2 cellular contexts compared by ENCODE assay signal in the genomic region with DNA sequence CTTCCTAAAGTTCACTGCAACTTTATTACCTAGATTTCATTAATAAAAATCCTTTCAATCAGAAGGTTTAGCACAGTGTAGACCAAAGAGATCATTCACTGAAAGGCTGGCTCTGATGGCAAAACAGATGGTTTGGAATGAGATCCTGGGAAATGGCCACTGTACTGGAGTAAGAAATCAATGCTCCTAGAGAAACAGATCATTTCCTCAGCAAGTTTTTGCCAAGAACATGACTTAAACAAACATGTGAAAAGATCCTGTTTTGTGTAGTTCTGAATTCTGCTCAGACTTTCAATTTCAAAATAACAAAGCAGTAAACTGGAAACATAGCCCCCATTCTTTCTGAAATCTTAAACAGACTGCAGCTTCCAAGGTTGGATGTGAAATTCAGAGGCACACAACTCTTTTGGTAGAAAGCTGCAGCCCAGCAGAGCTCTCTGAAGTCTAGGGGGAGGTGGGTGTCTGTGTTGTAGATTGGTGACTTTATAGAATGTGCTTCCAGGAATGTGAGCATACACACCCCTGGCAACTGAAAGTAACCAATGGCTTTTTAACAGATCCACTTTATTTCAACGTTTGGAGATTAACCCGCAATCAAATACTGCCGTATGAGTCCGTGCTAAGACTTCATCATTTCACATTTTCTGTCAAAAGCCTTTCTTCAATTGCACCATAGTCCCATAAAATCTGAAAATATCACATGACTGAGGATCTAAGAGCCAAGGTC.
TF ChIP-seq lines count a peak whose summit lies in the region.

No MANE protein-coding gene starts in this region.

TF ChIP-seq in A549, 52 proteins besides CTCF, POLR2A, EP300 and RAD21 (continued from another document):
- TF ChIP-seq FOSL2 (IDR thresholded peaks at IDR 0.05) = no peak
- no peak for TF ChIP-seq FOSL2 (CRISPR knock-in tag; IDR thresholded peaks at IDR 0.05)
- TF ChIP-seq ZNF302 (CRISPR knock-in tag; IDR thresholded peaks at IDR 0.05) = no peak
- TF ChIP-seq HEYL (CRISPR knock-in tag; IDR thresholded peaks at IDR 0.05) = no peak
- no peak for TF ChIP-seq ZSCAN20 (CRISPR knock-in tag; IDR thresholded peaks at IDR 0.05)
- no peak for TF ChIP-seq HOXA7 (CRISPR knock-in tag; IDR thresholded peaks at IDR 0.05)
- TF ChIP-seq RNF2 (IDR thresholded peaks at IDR 0.05; ENCODE audit: borderline replicate concordance, low read depth) = no peak
- no peak for TF ChIP-seq HDAC2 (IDR thresholded peaks at IDR 0.05)
- no peak for TF ChIP-seq NR3C1 (IDR thresholded peaks at IDR 0.05)
- no peak for TF ChIP-seq FOSB (CRISPR knock-in tag; IDR thresholded peaks at IDR 0.05)
- TF ChIP-seq KDM1A (IDR thresholded peaks at IDR 0.05; ENCODE audit: low read depth) = no peak
- no peak for TF ChIP-seq ESRRA (IDR thresholded peaks at IDR 0.05; ENCODE audit: borderline replicate concordance, low read length)
- TF ChIP-seq JUN (IDR thresholded peaks at IDR 0.05) = no peak

TF ChIP-seq in liver, 16 proteins besides CTCF, POLR2A, EP300 and RAD21 (continued from another document):
- TF ChIP-seq ZBTB33 (IDR thresholded peaks at IDR 0.05) = no peak
- TF ChIP-seq FOXA2 (IDR thresholded peaks at IDR 0.05) = no peak
- TF ChIP-seq SP1 (IDR thresholded peaks at IDR 0.05) = no peak
- no peak for TF ChIP-seq EGR1 (IDR thresholded peaks at IDR 0.05; ENCODE audit: low read depth in 2 of 2)
- no peak for TF ChIP-seq YY1 (IDR thresholded peaks at IDR 0.05)
- TF ChIP-seq TAF1 (conservative IDR thresholded peaks at IDR 0.05) = no peak
- no peak for TF ChIP-seq HNF4A (conservative IDR thresholded peaks at IDR 0.05)
- TF ChIP-seq FOXA1 (IDR thresholded peaks at IDR 0.05) = no peak
- no peak for TF ChIP-seq JUND (IDR thresholded peaks at IDR 0.05)
- TF ChIP-seq GABPA (IDR thresholded peaks at IDR 0.05 in 1 of 2, conservative IDR thresholded peaks at IDR 0.05 in 1 of 2) = no peak
- TF ChIP-seq HNF4G (IDR thresholded peaks at IDR 0.05) = no peak
